ENCODE assay signal across 11 cellular contexts in genomic region chr20:41308290-41308691, GRCh38. TPM values are rescaled to one million over a fixed set of nuclear protein-coding genes. Genes with fewer than 3 reads are reported as not detected.
A peak's percentile ranks its signal among the peaks of the same experiment; 100 is the strongest.
DNase-seq lines count a peak whose midpoint lies in the region; ATAC-seq, FAIRE-seq and TF ChIP-seq lines count a peak whose summit lies in the region.
"Had no signal": no experiment of that assay in that cellular context is flagged by ENCODE, and none has a peak within 500 bp of the region (broad histone marks: within the 10 kb centered on the region; RNA-seq: fewer than 3 reads in every experiment).

No MANE protein-coding gene starts in this region.

- no peak for TF ChIP-seq EP300 in sigmoid colon (IDR thresholded peaks at IDR 0.05)

- peaks cover 4 to 56% (median 37%) of the 10 kb centered on the region in 12 donors for H3K4me1 ChIP-seq in heart left ventricle
- H3K4me1 ChIP-seq in sigmoid colon, result peaks cover 0 to 47% (median 32%) of the 10 kb centered on the region in 4 donors
- H3K4me1 ChIP-seq: testis had no signal

- peaks cover 0 to 8% (median 0%) of the 10 kb centered on the region in 9 donors for H3K36me3 ChIP-seq in heart left ventricle
- H3K36me3 ChIP-seq in sigmoid colon, result no peaks in the 10 kb centered on the region

- peak; percentile 28 for ATAC-seq in activated T-helper 17 cell treated with anti-CD3 and anti-CD28 coated beads, Interleukin-2, amount 50 U/mL, for 72 hours (replicated peaks)
- peak in 3 of 4 donors; percentile 29 to 41 (median 40) for ATAC-seq in heart left ventricle
- no peak for ATAC-seq in GM18520 (IDR thresholded peaks at IDR 0.05; ENCODE audit: unreplicated experiment)
- ATAC-seq: psoas muscle had no signal

- H3K27ac ChIP-seq in heart left ventricle (peak overlapping the region in 9 of 12 donors; percentile 11 to 61 (median 47)), sigmoid colon (peak overlapping the region; percentile 0 to 66 (median 36))
- H3K27ac ChIP-seq: testis had no signal

- WGBS in heart left ventricle, 4 donors, result 0 to 34% (median 18%) methylated on average over 1 of the region's 1 CpG
- 3 to 24% methylated on average over 1 of the region's 1 CpG for WGBS in sigmoid colon, 2 donors
- WGBS in lower leg skin, 2 donors, result 29 to 38% methylated on average over 1 of the region's 1 CpG

- intact Hi-C loops in heart left ventricle (cut with DNase I), result no loop called here
- intact Hi-C loops in sigmoid colon (cut with DNase I), result no loop called here
- intact Hi-C loops in lower leg skin (cut with DNase I; ENCODE audit: low total_unique reads), result no loop called here

- no peak overlapping the region for H3K4me3 Mint-ChIP-seq in activated T-helper 17 cell treated with anti-CD3 and anti-CD28 coated beads, Interleukin-2, amount 50 U/mL, for 72 hours

- H3K27ac Mint-ChIP-seq in activated T-helper 17 cell treated with anti-CD3 and anti-CD28 coated beads, Interleukin-2, amount 50 U/mL, for 72 hours, result no peak overlapping the region

- H3K27me3 Mint-ChIP-seq in activated T-helper 17 cell treated with anti-CD3 and anti-CD28 coated beads, Interleukin-2, amount 50 U/mL, for 72 hours, result no peaks in the 10 kb centered on the region

- H3K27me3 ChIP-seq in heart left ventricle (no peaks in the 10 kb centered on the region), sigmoid colon (no peaks in the 10 kb centered on the region)
- H3K27me3 ChIP-seq: testis had no signal

- H3K4me3 ChIP-seq in heart left ventricle (no peak overlapping the region), sigmoid colon (no peak overlapping the region), lower leg skin (ENCODE audit: low read depth, poor library complexity, severe bottlenecking) (no peak overlapping the region)
- H3K4me3 ChIP-seq: psoas muscle, testis had no signal

- H3K36me3 Mint-ChIP-seq in activated T-helper 17 cell treated with anti-CD3 and anti-CD28 coated beads, Interleukin-2, amount 50 U/mL, for 72 hours (ENCODE audit: low read depth), result no peaks in the 10 kb centered on the region

- TF ChIP-seq POLR2A in heart left ventricle (IDR thresholded peaks at IDR 0.05) (no peak), sigmoid colon (IDR thresholded peaks at IDR 0.05) (no peak), lower leg skin (IDR thresholded peaks at IDR 0.05) (no peak)

- TF ChIP-seq CTCF in heart left ventricle (IDR thresholded peaks at IDR 0.05), result no peak
- TF ChIP-seq CTCF in sigmoid colon (IDR thresholded peaks at IDR 0.05), result no peak
- no peak for TF ChIP-seq CTCF in lower leg skin (IDR thresholded peaks at IDR 0.05)

- no peaks in the 10 kb centered on the region for H3K9me3 Mint-ChIP-seq in activated T-helper 17 cell treated with anti-CD3 and anti-CD28 coated beads, Interleukin-2, amount 50 U/mL, for 72 hours

- peak; percentile 35 for FAIRE-seq in GM19239 (lab: Jason Lieb, UNC)

- H3K4me1 Mint-ChIP-seq in activated T-helper 17 cell treated with anti-CD3 and anti-CD28 coated beads, Interleukin-2, amount 50 U/mL, for 72 hours, result peaks cover 9% of the 10 kb centered on the region

- H3K9me3 ChIP-seq in heart left ventricle (no peaks in the 10 kb centered on the region), sigmoid colon (no peaks in the 10 kb centered on the region)
- H3K9me3 ChIP-seq: psoas muscle, testis had no signal

- DNase-seq in GM19239 (ENCODE audit: insufficient read length, low spot score) (no peak), heart left ventricle (no peak), sigmoid colon (no peak), lower leg skin (ENCODE audit: low spot score in 2 of 2) (no peak), GDM1 (lab: John Stamatoyannopoulos, UW) (no peak)
- DNase-seq in stimulated activated CD4-positive, alpha-beta T cell treated with anti-CD3 and anti-CD28 coated beads, Interleukin-2, amount 100 ng/mL, for 48 hours, result no peak
- DNase-seq: psoas muscle, testis had no signal

RNA-seq across cellular contexts. Expression of gene ZHX3, which starts 9.2 kb away (rescaled TPM):
- total RNA-seq in activated T-helper 17 cell treated with anti-CD3 and anti-CD28 coated beads, Interleukin-2, amount 50 U/mL, for 72 hours, result 1 to 10 TPM; 6.9 to 9.6 TPM
- total RNA-seq in heart left ventricle (10 to 100 TPM; 26.3 to 43.9 (median 33.1) TPM), sigmoid colon (10 to 100 TPM; 39.2 to 69.0 (median 51.1) TPM), lower leg skin (10 to 100 TPM; 19.3 to 33.1 (median 25.5) TPM)
- polyA plus RNA-seq in heart left ventricle (10 to 100 TPM; 10.9 to 17.2 TPM), sigmoid colon (10 to 100 TPM in 1 of 3 donors, 1 to 10 TPM in 2; 3.6 to 13.8 (median 4.4) TPM)

RNA-seq across cellular contexts. Expression of gene LPIN3, which starts 32.3 kb away (rescaled TPM):
- total RNA-seq in activated T-helper 17 cell treated with anti-CD3 and anti-CD28 coated beads, Interleukin-2, amount 50 U/mL, for 72 hours, result 1 to 10 TPM; 2.3 to 10.0 TPM
- total RNA-seq in heart left ventricle, result 10 to 100 TPM; 13.2 to 24.1 (median 19.0) TPM
- polyA plus RNA-seq in heart left ventricle, result 10 to 100 TPM; 12.8 to 23.1 TPM
- total RNA-seq in sigmoid colon, result 10 to 100 TPM in 3 of 4 donors, 1 to 10 TPM in 1; 6.8 to 32.1 (median 15.8) TPM
- polyA plus RNA-seq in sigmoid colon, result 10 to 100 TPM in 1 of 3 donors, 1 to 10 TPM in 2; 6.7 to 50.9 (median 7.2) TPM
- 100 to 1,000 TPM in 1 of 4 donors, 10 to 100 TPM in 3; 53.3 to 135 (median 66.6) TPM for total RNA-seq in lower leg skin

RNA-seq across cellular contexts. Expression of gene EMILIN3, which starts 58.3 kb away (rescaled TPM):
- total RNA-seq in activated T-helper 17 cell treated with anti-CD3 and anti-CD28 coated beads, Interleukin-2, amount 50 U/mL, for 72 hours, result not detected
- 1 to 10 TPM in 8 of 9 donors, under 1 TPM in 1; 0.24 to 9.3 (median 2.2) TPM for total RNA-seq in heart left ventricle
- polyA plus RNA-seq in heart left ventricle, result 1 to 10 TPM; 1.2 to 3.3 TPM
- total RNA-seq in sigmoid colon, result 1 to 10 TPM in 3 of 4 donors, under 1 TPM in 1; 0.66 to 4.3 (median 3.2) TPM
- 1 to 10 TPM in 1 of 3 donors, not detected in 2; 1.0 TPM for polyA plus RNA-seq in sigmoid colon
- total RNA-seq in lower leg skin, result 1 to 10 TPM; 1.0 to 7.8 (median 5.0) TPM
- total RNA-seq: activated CD8-positive, alpha-beta memory T cell treated with anti-CD3 and anti-CD28 coated beads for 36 hours had no signal
